18 cellular contexts compared by ENCODE assay signal in the genomic region with DNA sequence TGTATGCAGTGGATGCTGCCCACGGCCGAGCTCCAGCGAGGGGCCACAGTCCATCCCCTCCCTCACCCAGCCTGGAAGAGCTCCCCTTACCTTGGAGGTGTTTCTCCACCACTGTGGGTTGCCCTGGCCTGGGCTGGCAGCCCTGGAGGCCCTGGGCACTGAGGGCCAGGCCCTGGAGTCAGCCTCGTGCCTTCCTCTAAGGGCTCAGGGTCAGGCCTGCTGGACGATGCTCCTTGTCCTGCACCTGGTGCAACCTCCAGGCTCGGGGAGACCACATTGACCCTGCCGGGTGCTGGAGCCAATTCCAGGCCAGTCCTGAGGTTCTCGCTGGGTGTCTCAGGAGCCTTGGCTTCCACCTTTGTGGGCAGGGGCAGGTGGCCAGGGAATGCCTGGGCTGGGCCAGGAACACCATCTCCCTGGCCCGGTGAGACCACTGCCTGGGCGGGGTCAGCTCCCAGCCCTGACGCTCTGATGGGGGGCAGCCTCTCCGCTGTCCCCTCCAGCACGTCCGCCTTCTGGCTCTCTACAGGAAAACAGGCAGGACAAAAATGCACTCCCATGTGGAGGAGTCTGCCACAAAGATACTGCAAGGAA. TPM values are rescaled to one million over a fixed set of nuclear protein-coding genes. Genes with fewer than 3 reads are reported as not detected.
DNase-seq lines count a peak whose midpoint lies in the region; ATAC-seq and TF ChIP-seq lines count a peak whose summit lies in the region.
"Had no signal": no experiment of that assay in that cellular context is flagged by ENCODE, and none has a peak within 500 bp of the region (broad histone marks: within the 10 kb centered on the region; RNA-seq: fewer than 3 reads in every experiment).

No MANE protein-coding gene starts in this region.

- peak overlapping the region; percentile 37 for H2AK5ac ChIP-seq in mesendoderm (ENCODE audit: low read length)

- H2BK15ac ChIP-seq in mesendoderm (replicated peaks; ENCODE audit: low read depth) = no peak overlapping the region

- H3K27me3 ChIP-seq in endodermal cell (ENCODE audit: control insufficient read depth, insufficient read depth, low read length, poor library complexity, severe bottlenecking) (no peaks in the 10 kb centered on the region), mesendoderm (ENCODE audit: insufficient read depth, low read length, poor library complexity) (no peaks in the 10 kb centered on the region), spleen (replicated peaks in 1 of 7) (no peaks in the 10 kb centered on the region), lower lobe of right lung (ENCODE audit: low read depth) (no peaks in the 10 kb centered on the region)
- H3K27me3 ChIP-seq: BLaER1 treated with 17β-estradiol and CSF1 and Interleukin-3, amounts not matched to agents 10 nM and 100 nM had no signal

- no peak overlapping the region for H3K9ac ChIP-seq in endodermal cell (ENCODE audit: extremely low read depth, low read length, poor library complexity, severe bottlenecking)
- H3K9ac ChIP-seq in mesendoderm (ENCODE audit: low read length) = no peak overlapping the region
- H3K9ac ChIP-seq: BLaER1 treated with 17β-estradiol and CSF1 and Interleukin-3, amounts not matched to agents 10 nM and 100 nM; GM23248 had no signal

- H3K27ac ChIP-seq in coronary artery (no peak overlapping the region), endodermal cell (ENCODE audit: low read depth, low read length) (no peak overlapping the region), mesendoderm (ENCODE audit: low read depth, low read length) (no peak overlapping the region), spleen (no peak overlapping the region), lower lobe of right lung (no peak overlapping the region)
- H3K27ac ChIP-seq: BLaER1 treated with 17β-estradiol and CSF1 and Interleukin-3, amounts not matched to agents 10 nM and 100 nM; GM23248 had no signal

- H4K5ac ChIP-seq in mesendoderm (ENCODE audit: low read length) = peak overlapping the region; percentile 13

- ATAC-seq in lower lobe of right lung (no peak), HG03520 (IDR thresholded peaks at IDR 0.05; ENCODE audit: unreplicated experiment) (no peak), HG03571 (IDR thresholded peaks at IDR 0.05; ENCODE audit: unreplicated experiment) (no peak)

- TF ChIP-seq CTCF in coronary artery (IDR thresholded peaks at IDR 0.05) = no peak
- no peak for TF ChIP-seq CTCF in endodermal cell (conservative IDR thresholded peaks at IDR 0.05)
- TF ChIP-seq CTCF in spleen (IDR thresholded peaks at IDR 0.05 in 8 of 11, conservative IDR thresholded peaks at IDR 0.05 in 3 of 11) = no peak
- TF ChIP-seq CTCF in lower lobe of right lung (IDR thresholded peaks at IDR 0.05) = no peak

- no peak overlapping the region for H3K27ac Mint-ChIP-seq in endodermal cell

- WGBS in endodermal cell (ENCODE audit: insufficient coverage in 1 of 2, insufficient read length in 1 of 2), 2 experiments = 95 to 96% methylated on average over 5 to 14 of the region's 14 CpGs
- WGBS in mesendoderm (ENCODE audit: extremely low coverage, insufficient coverage, low lambda C conversion rate) = no CpG with 5 or more reads among the region's 14 CpGs
- WGBS in spleen, 5 donors = 87 to 94% (median 91%) methylated on average over 6 to 14 of the region's 14 CpGs

- H3K56ac ChIP-seq in mesendoderm (ENCODE audit: low read length) = peak overlapping the region; percentile 66

- H3K79me2 ChIP-seq in mesendoderm (ENCODE audit: control insufficient read depth, insufficient read depth, low read length) = no peaks in the 10 kb centered on the region

- no peaks in the 10 kb centered on the region for H3K36me3 Mint-ChIP-seq in endodermal cell (ENCODE audit: low read depth)
- H3K36me3 Mint-ChIP-seq: CD4-positive, alpha-beta memory T cell had no signal

- no peak overlapping the region for H3K4me3 ChIP-seq in coronary artery
- H3K4me3 ChIP-seq in endodermal cell (ENCODE audit: low read length) = no peak overlapping the region
- H3K4me3 ChIP-seq in mesendoderm (ENCODE audit: low read length) = no peak overlapping the region
- H3K4me3 ChIP-seq in spleen = no peak overlapping the region
- no peak overlapping the region for H3K4me3 ChIP-seq in lower lobe of right lung
- H3K4me3 ChIP-seq: BLaER1 treated with 17β-estradiol and CSF1 and Interleukin-3, amounts not matched to agents 10 nM and 100 nM; GM23248 had no signal

- H3K36me3 ChIP-seq in endodermal cell (ENCODE audit: control insufficient read depth, insufficient read depth, low read length) = no peaks in the 10 kb centered on the region
- H3K36me3 ChIP-seq in mesendoderm (ENCODE audit: control insufficient read depth, insufficient read depth, low read length) = no peaks in the 10 kb centered on the region
- H3K36me3 ChIP-seq in spleen = no peaks in the 10 kb centered on the region
- no peaks in the 10 kb centered on the region for H3K36me3 ChIP-seq in lower lobe of right lung
- H3K36me3 ChIP-seq: BLaER1 treated with 17β-estradiol and CSF1 and Interleukin-3, amounts not matched to agents 10 nM and 100 nM had no signal

- H3K4me1 ChIP-seq in endodermal cell (ENCODE audit: control insufficient read depth, insufficient read depth, low read length) (peaks cover 11% of the 10 kb centered on the region), mesendoderm (ENCODE audit: control insufficient read depth, low read depth, low read length) (peaks cover 2% of the 10 kb centered on the region), spleen (peaks cover 0 to 4% (median 3%) of the 10 kb centered on the region in 6 donors), lower lobe of right lung (no peaks in the 10 kb centered on the region)

- H2BK120ac ChIP-seq in mesendoderm (ENCODE audit: low read depth, low read length) = no peak overlapping the region

- H3K18ac ChIP-seq in mesendoderm (ENCODE audit: low read length) = no peak overlapping the region

- H3K9me3 ChIP-seq in endodermal cell (ENCODE audit: control insufficient read depth, low read length) = no peaks in the 10 kb centered on the region
- no peaks in the 10 kb centered on the region for H3K9me3 ChIP-seq in spleen
- no peaks in the 10 kb centered on the region for H3K9me3 ChIP-seq in lower lobe of right lung
- H3K9me3 ChIP-seq: BLaER1 treated with 17β-estradiol and CSF1 and Interleukin-3, amounts not matched to agents 10 nM and 100 nM had no signal

- intact Hi-C loops in spleen (cut with DNase I; ENCODE audit: low total_unique reads) (no loop called here), lower lobe of right lung (cut with DNase I) (no loop called here)

- H3K9me3 Mint-ChIP-seq in endodermal cell = no peaks in the 10 kb centered on the region
- H3K9me3 Mint-ChIP-seq: CD4-positive, alpha-beta memory T cell had no signal

- H2BK5ac ChIP-seq in mesendoderm (ENCODE audit: low read length) = peak overlapping the region; percentile 53

- H3K4me3 Mint-ChIP-seq in endodermal cell = no peak overlapping the region

- no peaks in the 10 kb centered on the region for H3K79me1 ChIP-seq in mesendoderm (ENCODE audit: low read length)

- no peak overlapping the region for H3K23ac ChIP-seq in mesendoderm (ENCODE audit: low read length)

- no peak overlapping the region for H3K4ac ChIP-seq in mesendoderm (ENCODE audit: low read depth, low read length)

- no peak overlapping the region for H3K4me2 ChIP-seq in mesendoderm (ENCODE audit: low read length)
- H3K4me2 ChIP-seq: BLaER1 treated with 17β-estradiol and CSF1 and Interleukin-3, amounts not matched to agents 10 nM and 100 nM had no signal

- no peaks in the 10 kb centered on the region for H3K27me3 Mint-ChIP-seq in endodermal cell (ENCODE audit: insufficient read depth)
- H3K27me3 Mint-ChIP-seq: CD4-positive, alpha-beta memory T cell had no signal

- no peak for TF ChIP-seq POLR2A in spleen (IDR thresholded peaks at IDR 0.05)

- DNase-seq in coronary artery (ENCODE audit: low spot score) (peak; percentile 35), endodermal cell (peak; percentile 40), mesendoderm (no peak), spleen (peak; percentile 61), lower lobe of right lung (no peak)
- DNase-seq: CD4-positive, alpha-beta memory T cell; DND-41; GM23248; HCEC 1CT; Karpas-422; NCI-H187; NCI-H2107; NCI-H446 treated with DMSO at 0.1 percent for 48 hours; NCI-H526 treated with DMSO at 0.1 percent for 48 hours; SHP77 had no signal

- no peak overlapping the region for H4K8ac ChIP-seq in mesendoderm (ENCODE audit: low read depth, low read length)

- H3K4me1 Mint-ChIP-seq in endodermal cell = peaks cover 14% of the 10 kb centered on the region
- H3K4me1 Mint-ChIP-seq: CD4-positive, alpha-beta memory T cell had no signal

RNA-seq across cellular contexts. Expression of a gene that starts 10.4 kb away (rescaled TPM):
- total RNA-seq in endodermal cell (1 to 10 TPM; 2.3 to 4.0 TPM), spleen (1 to 10 TPM in 2 of 7 donors, under 1 TPM in 4, not detected in 1; 0.13 to 2.4 (median 0.37) TPM), lower lobe of right lung (2.0 TPM)
- 1.1 TPM for polyA plus RNA-seq in endodermal cell (2013, experiment 1 of 2)
- polyA plus RNA-seq in endodermal cell (2013, experiment 2 of 2) = 0.95 TPM
- polyA plus RNA-seq in mesendoderm (2013, experiment 1 of 2) = 0.13 TPM
- polyA plus RNA-seq in mesendoderm (2013, experiment 2 of 2) = 0.18 TPM
- under 1 TPM; 0.03 to 0.26 (median 0.07) TPM for polyA plus RNA-seq in spleen
- total RNA-seq: GM23248 had no signal
- polyA plus RNA-seq: CD4-positive, alpha-beta memory T cell; GM23248 had no signal

RNA-seq across cellular contexts. Expression of a gene that starts 48.3 kb away (rescaled TPM):
- 100 to 1,000 TPM in 1 of 2 donors, 10 to 100 TPM in 1; 94.9 to 128 TPM for total RNA-seq in endodermal cell
- 70.7 TPM for polyA plus RNA-seq in endodermal cell (2013, experiment 1 of 2)
- 64.0 TPM for polyA plus RNA-seq in endodermal cell (2013, experiment 2 of 2)
- 60.9 TPM for polyA plus RNA-seq in mesendoderm (2013, experiment 1 of 2)
- 62.5 TPM for polyA plus RNA-seq in mesendoderm (2013, experiment 2 of 2)
- total RNA-seq in spleen = 10 to 100 TPM in 1 of 7 donors, 1 to 10 TPM in 6; 3.1 to 10.0 (median 5.9) TPM
- polyA plus RNA-seq in spleen = 10 to 100 TPM in 1 of 3 donors, 1 to 10 TPM in 2; 8.4 to 11.4 (median 8.4) TPM
- total RNA-seq in lower lobe of right lung = 1.3 TPM

RNA-seq across cellular contexts. Expression of a gene that starts 48.7 kb away (rescaled TPM):
- total RNA-seq in endodermal cell = 100 to 1,000 TPM in 1 of 2 donors, 10 to 100 TPM in 1; 95.7 to 119 TPM
- polyA plus RNA-seq in endodermal cell (2013, experiment 1 of 2) = 62.9 TPM
- polyA plus RNA-seq in endodermal cell (2013, experiment 2 of 2) = 62.4 TPM
- 40.0 TPM for polyA plus RNA-seq in mesendoderm (2013, experiment 1 of 2)
- polyA plus RNA-seq in mesendoderm (2013, experiment 2 of 2) = 39.1 TPM
- total RNA-seq in spleen = 100 to 1,000 TPM in 4 of 7 donors, 10 to 100 TPM in 3; 58.3 to 111 (median 105) TPM
- 10 to 100 TPM; 18.1 to 24.9 (median 22.0) TPM for polyA plus RNA-seq in spleen
- total RNA-seq in lower lobe of right lung = 98.9 TPM

Comparison
In these comparisons a context has a peak if more than half of its experiments do, and no peak if none do; other contexts are left out.
1. DNase-seq: peak in coronary artery (single experiment), endodermal cell (single experiment) and spleen (single experiment); none in mesendoderm (single experiment) and lower lobe of right lung (single experiment).
2. RNA of a gene that starts 48.3 kb away (total RNA-seq): 94.9 to 128 TPM in endodermal cell; 3.1 to 10.0 TPM in spleen and 1.3 TPM in lower lobe of right lung (single experiment); every median in the first group is over 4 times any median in the second.